8 cellular contexts compared by ENCODE assay signal in genomic region chr4:121696140-121696640, GRCh38. TPM values are rescaled to one million over a fixed set of nuclear protein-coding genes. Genes with fewer than 3 reads are reported as not detected.
A peak's percentile ranks its signal among the peaks of the same experiment; 100 is the strongest.
DNase-seq lines count a peak whose midpoint lies in the region; ATAC-seq, FAIRE-seq and TF ChIP-seq lines count a peak whose summit lies in the region.

No MANE protein-coding gene starts in this region.

- H3K27ac ChIP-seq in Karpas-422 (ENCODE audit: low read length) (no peak overlapping the region), VCaP (peak overlapping the region; percentile 76), spleen (peak overlapping the region; percentile 87 to 97 (median 94))

- no peaks in the 10 kb centered on the region for H4K20me1 ChIP-seq in Karpas-422 (ENCODE audit: insufficient read depth, low read depth, low read length)

- peaks cover 38% of the 10 kb centered on the region for H3K79me2 ChIP-seq in Karpas-422 (ENCODE audit: low read length)

- no peak for FAIRE-seq in bronchial epithelial cell (lab: Jason Lieb, UNC)

- peak; percentile 20 for ATAC-seq in GM21360 (IDR thresholded peaks at IDR 0.05; ENCODE audit: unreplicated experiment)

- peak in 1 of 3 donors; percentile 15 for TF ChIP-seq POLR2A in spleen (IDR thresholded peaks at IDR 0.05)

- peak overlapping the region; percentile 77 for H3K4me3 ChIP-seq in Karpas-422 (ENCODE audit: low read length)
- peak overlapping the region; percentile 73 for H3K4me3 ChIP-seq in bronchial epithelial cell (ENCODE audit: low read depth, low read length)
- peak overlapping the region; percentile 79 to 98 (median 95) for H3K4me3 ChIP-seq in spleen

- peak overlapping the region; percentile 90 for H3K4me2 ChIP-seq in Karpas-422 (ENCODE audit: low read depth, low read length, poor library complexity, severe bottlenecking)

- no peaks in the 10 kb centered on the region for H3K27me3 ChIP-seq in Karpas-422 (ENCODE audit: low read length)
- H3K27me3 ChIP-seq in bronchial epithelial cell (ENCODE audit: control insufficient read depth, insufficient read depth, low read length): no peaks in the 10 kb centered on the region
- no peaks in the 10 kb centered on the region for H3K27me3 ChIP-seq in spleen (replicated peaks in 1 of 7)

- H3K9me3 ChIP-seq in Karpas-422 (ENCODE audit: low read length): no peaks in the 10 kb centered on the region
- no peaks in the 10 kb centered on the region for H3K9me3 ChIP-seq in spleen

- no peaks in the 10 kb centered on the region for H3K9me2 ChIP-seq in Karpas-422 (replicated peaks; ENCODE audit: insufficient read depth, low read length)

- intact Hi-C loops in spleen (cut with DNase I; ENCODE audit: low total_unique reads): no loop called here

- TF ChIP-seq CTCF in VCaP (conservative IDR thresholded peaks at IDR 0.05) (no peak), bronchial epithelial cell (IDR thresholded peaks at IDR 0.05; ENCODE audit: insufficient read depth, low read length, severe bottlenecking) (no peak), spleen (IDR thresholded peaks at IDR 0.05 in 8 of 11, conservative IDR thresholded peaks at IDR 0.05 in 3 of 11) (peak in 5 of 11 experiments; percentile 18 to 38 (median 28))

- peak overlapping the region; percentile 79 for H3K9ac ChIP-seq in Karpas-422 (ENCODE audit: low read length)

- DNase-seq in C1 segment of cervical spinal cord (lab: John Stamatoyannopoulos, UW) (peak; percentile 11 to 82 (median 65)), Karpas-422 (peak; percentile 69), bronchial epithelial cell (ENCODE audit: low read depth) (peak; percentile 62), iris pigment epithelial cell (ENCODE audit: low read depth) (peak; percentile 84), spleen (peak; percentile 91), 8988T (no peak)

- H2AFZ ChIP-seq in Karpas-422 (ENCODE audit: low read length): peak overlapping the region; percentile 80

- WGBS in spleen, 5 donors: 0 to 1% (median 1%) methylated on average over 28 of the region's 28 CpGs

- H3K36me3 ChIP-seq in Karpas-422 (ENCODE audit: insufficient read depth, low read length): peaks cover 7% of the 10 kb centered on the region; the same call in 1 of the 2 replicates
- no peaks in the 10 kb centered on the region for H3K36me3 ChIP-seq in bronchial epithelial cell (ENCODE audit: control insufficient read depth, insufficient read depth, low read length)
- peaks cover 0 to 20% (median 0%) of the 10 kb centered on the region in 6 donors for H3K36me3 ChIP-seq in spleen

- H3K4me1 ChIP-seq in Karpas-422 (ENCODE audit: low read length): peaks cover 24% of the 10 kb centered on the region
- peaks cover 4 to 63% (median 47%) of the 10 kb centered on the region in 6 donors for H3K4me1 ChIP-seq in spleen

RNA-seq across cellular contexts. Expression of gene ANXA5, which starts 0.6 kb away (rescaled TPM):
- 67.2 and 89.5 TPM in 2 replicates for total RNA-seq in Karpas-422 (2014; rRNA removed; shearing (Covaris generic); ENCODE audit: low replicate concordance)
- total RNA-seq in bronchial epithelial cell (206 and 251 TPM in 2 replicates), spleen (100 to 1,000 TPM; 189 to 269 (median 231) TPM)
- 100 to 1,000 TPM; 118 to 220 (median 175) TPM for polyA plus RNA-seq in spleen
